ENCODE assay signal across 17 cellular contexts in the genomic region with DNA sequence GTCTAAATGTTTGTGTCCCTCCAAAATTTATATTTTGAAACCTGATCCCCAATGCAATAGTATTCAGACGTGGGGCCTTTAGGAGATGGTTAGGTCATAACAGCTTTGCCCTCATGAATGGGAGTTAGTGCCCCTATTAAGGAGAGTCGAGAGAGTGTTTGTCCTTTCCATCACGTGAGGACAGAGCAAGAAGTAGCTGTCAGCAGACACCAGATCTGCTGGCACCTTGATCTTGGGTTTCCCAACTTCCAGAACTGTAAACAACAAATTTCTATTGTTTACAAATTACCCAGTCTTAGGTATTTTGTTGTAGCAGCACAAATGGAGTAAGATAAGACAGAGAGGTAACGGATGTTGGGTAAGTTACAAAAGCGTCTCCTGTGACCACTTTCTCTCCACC. TPM values are rescaled to one million over a fixed set of nuclear protein-coding genes. Genes with fewer than 3 reads are reported as not detected.
A peak's percentile ranks its signal among the peaks of the same experiment; 100 is the strongest.
DNase-seq lines count a peak whose midpoint lies in the region; ATAC-seq and TF ChIP-seq lines count a peak whose summit lies in the region.
"Had no signal": no experiment of that assay in that cellular context is flagged by ENCODE, and none has a peak within 500 bp of the region (broad histone marks: within the 10 kb centered on the region; RNA-seq: fewer than 3 reads in every experiment).

No MANE protein-coding gene starts in this region.

- no peak overlapping the region for H4K8ac ChIP-seq in trophoblast cell (ENCODE audit: low read depth, low read length)

- H3K4me1 ChIP-seq in HUES48 (ENCODE audit: control insufficient read depth, insufficient read depth, low read length) = peaks cover 21% of the 10 kb centered on the region
- H3K4me1 ChIP-seq in hepatocyte (ENCODE audit: insufficient read depth) = peaks cover 20% of the 10 kb centered on the region
- H3K4me1 ChIP-seq in trophoblast cell (ENCODE audit: control insufficient read depth in 1 of 2, insufficient read depth in 2 of 2, low read length in 2 of 2) = no peaks in the 10 kb centered on the region
- H3K4me1 ChIP-seq: BE2C had no signal

- H3K9me2 ChIP-seq in hepatocyte (replicated peaks; ENCODE audit: insufficient read depth) = no peaks in the 10 kb centered on the region

- H3K4me3 ChIP-seq in HUES48 (ENCODE audit: low read depth, low read length) (no peak overlapping the region), hepatocyte (no peak overlapping the region), trophoblast cell (ENCODE audit: low read depth, low read length) (no peak overlapping the region)
- H3K4me3 ChIP-seq: K562 had no signal

- 50% methylated on average over 5 of the region's 5 CpGs for WGBS in hepatocyte (ENCODE audit: low lambda C conversion rate, missing lambda C conversion rate)
- WGBS in trophoblast cell (ENCODE audit: extremely low coverage, insufficient coverage, insufficient read length) = no CpG with 5 or more reads among the region's 5 CpGs

- H4K91ac ChIP-seq in trophoblast cell (ENCODE audit: low read depth, low read length) = no peak overlapping the region

- H3K4me1 Mint-ChIP-seq in stimulated activated naive B cell treated with anti-CD40 and anti-IgM and Interleukin-4, amounts not matched to agents 10 μg/mL and 1 μg/mL and 100 μg/mL, for 72 hours = no peaks in the 10 kb centered on the region
- H3K4me1 Mint-ChIP-seq: CD4-positive, CD25-positive, alpha-beta regulatory T cell; CD8-positive, alpha-beta memory T cell had no signal

- no peak overlapping the region for H3K14ac ChIP-seq in trophoblast cell (ENCODE audit: low read length)

- H3K36me3 Mint-ChIP-seq in stimulated activated naive B cell treated with anti-CD40 and anti-IgM and Interleukin-4, amounts not matched to agents 10 μg/mL and 1 μg/mL and 100 μg/mL, for 72 hours = peaks cover 0 to 3% of the 10 kb centered on the region in 2 donors
- H3K36me3 Mint-ChIP-seq: CD4-positive, CD25-positive, alpha-beta regulatory T cell; CD8-positive, alpha-beta memory T cell had no signal

- no peak overlapping the region for H3K4me3 Mint-ChIP-seq in stimulated activated naive B cell treated with anti-CD40 and anti-IgM and Interleukin-4, amounts not matched to agents 10 μg/mL and 1 μg/mL and 100 μg/mL, for 72 hours
- H3K4me3 Mint-ChIP-seq: CD4-positive, CD25-positive, alpha-beta regulatory T cell; CD8-positive, alpha-beta memory T cell had no signal

- no peak overlapping the region for H3K4ac ChIP-seq in trophoblast cell (ENCODE audit: low read depth, low read length)

- H3K4me2 ChIP-seq in hepatocyte (no peak overlapping the region), trophoblast cell (ENCODE audit: low read length) (no peak overlapping the region)

- H3K9me3 ChIP-seq in HUES48 (ENCODE audit: control insufficient read depth, insufficient read depth, low read length) (no peaks in the 10 kb centered on the region), hepatocyte (ENCODE audit: low read depth) (no peaks in the 10 kb centered on the region), trophoblast cell (ENCODE audit: insufficient read depth, low read depth, low read length) (peaks cover 2% of the 10 kb centered on the region)
- H3K9me3 ChIP-seq: BE2C had no signal

- H3K9me3 Mint-ChIP-seq in stimulated activated naive B cell treated with anti-CD40 and anti-IgM and Interleukin-4, amounts not matched to agents 10 μg/mL and 1 μg/mL and 100 μg/mL, for 72 hours = peaks cover 2 to 4% of the 10 kb centered on the region in 2 donors

- peaks cover 11 to 21% of the 10 kb centered on the region in 2 donors for H3K27me3 Mint-ChIP-seq in stimulated activated naive B cell treated with anti-CD40 and anti-IgM and Interleukin-4, amounts not matched to agents 10 μg/mL and 1 μg/mL and 100 μg/mL, for 72 hours

- no peaks in the 10 kb centered on the region for H4K20me1 ChIP-seq in hepatocyte (ENCODE audit: insufficient read depth, poor library complexity, severe bottlenecking)

- H3K23ac ChIP-seq in trophoblast cell (ENCODE audit: low read length) = no peak overlapping the region

- no peak overlapping the region for H2BK5ac ChIP-seq in trophoblast cell (ENCODE audit: low read depth, low read length, poor library complexity)

- H2BK12ac ChIP-seq in trophoblast cell (ENCODE audit: low read length) = no peak overlapping the region

- no peaks in the 10 kb centered on the region for H3K79me1 ChIP-seq in trophoblast cell (ENCODE audit: low read length)

- H3K36me3 ChIP-seq in HUES48 (ENCODE audit: control insufficient read depth, insufficient read depth, low read length) (no peaks in the 10 kb centered on the region), hepatocyte (replicated peaks; ENCODE audit: insufficient read depth, low read depth) (no peaks in the 10 kb centered on the region), trophoblast cell (ENCODE audit: control insufficient read depth in 1 of 2, insufficient read depth in 2 of 2, low read length in 2 of 2) (no peaks in the 10 kb centered on the region)
- H3K36me3 ChIP-seq: BE2C had no signal

- H2BK120ac ChIP-seq in trophoblast cell (ENCODE audit: insufficient read depth, low read length, poor library complexity) = no peak overlapping the region

- no peak for ATAC-seq in stimulated activated naive B cell treated with anti-CD40 and anti-IgM and Interleukin-4, amounts not matched to agents 10 μg/mL and 1 μg/mL and 100 μg/mL, for 72 hours (replicated peaks)
- ATAC-seq: K562 had no signal

- H2AK5ac ChIP-seq in trophoblast cell (ENCODE audit: low read length) = no peak overlapping the region

- no peak overlapping the region for H3K18ac ChIP-seq in trophoblast cell (ENCODE audit: low read length)

- no peak overlapping the region for H4K12ac ChIP-seq in trophoblast cell (ENCODE audit: low read depth, low read length)

- peak overlapping the region; percentile 28 for H3K27ac ChIP-seq in HUES48 (ENCODE audit: low read depth, low read length)
- peak overlapping the region; percentile 31 for H3K27ac ChIP-seq in hepatocyte
- no peak overlapping the region for H3K27ac ChIP-seq in trophoblast cell (ENCODE audit: low read depth, low read length)

- H3K79me2 ChIP-seq in hepatocyte (no peaks in the 10 kb centered on the region), trophoblast cell (ENCODE audit: control insufficient read depth, insufficient read depth, low read length, poor library complexity) (no peaks in the 10 kb centered on the region)

- H2AFZ ChIP-seq in hepatocyte = no peak overlapping the region
- no peak overlapping the region for H2AFZ ChIP-seq in trophoblast cell (ENCODE audit: insufficient read depth, low read length, poor library complexity)

- H3K27me3 ChIP-seq in HUES48 (ENCODE audit: control insufficient read depth, insufficient read depth, low read length) (no peaks in the 10 kb centered on the region), hepatocyte (no peaks in the 10 kb centered on the region), trophoblast cell (ENCODE audit: insufficient read depth, low read length) (no peaks in the 10 kb centered on the region)
- H3K27me3 ChIP-seq: BE2C had no signal

- H3K9ac ChIP-seq in HUES48 (ENCODE audit: low read depth, low read length) (no peak overlapping the region), trophoblast cell (ENCODE audit: low read length) (no peak overlapping the region)

- TF ChIP-seq CTCF in hepatocyte (IDR thresholded peaks at IDR 0.05; ENCODE audit: poor library complexity) = no peak

- DNase-seq in hepatocyte (ENCODE audit: low spot score) (no peak), trophoblast cell (peak; percentile 59 to 83), NCI-H510A (lab: John Stamatoyannopoulos, UW) (no peak), GM19240 (ENCODE audit: insufficient read length, low spot score) (no peak)
- DNase-seq in stimulated activated naive B cell treated with anti-CD40 and anti-IgM and Interleukin-4, amounts not matched to agents 10 μg/mL and 1 μg/mL and 100 μg/mL, for 72 hours = no peak
- DNase-seq: ACHN; BE2C; C1 segment of cervical spinal cord; Caco-2; CD4-positive, CD25-positive, alpha-beta regulatory T cell; CD8-positive, alpha-beta memory T cell; GOT3; H9; IMR-90 had no signal

- no peak overlapping the region for H3K27ac Mint-ChIP-seq in stimulated activated naive B cell treated with anti-CD40 and anti-IgM and Interleukin-4, amounts not matched to agents 10 μg/mL and 1 μg/mL and 100 μg/mL, for 72 hours
- H3K27ac Mint-ChIP-seq: CD4-positive, CD25-positive, alpha-beta regulatory T cell had no signal

RNA-seq across cellular contexts. Expression of a gene that starts 46.6 kb away (rescaled TPM):
- total RNA-seq in hepatocyte = 0.84 and 1.6 TPM in 2 replicates
- polyA plus RNA-seq in hepatocyte = 1.1 and 1.6 TPM in 2 replicates
- 1.3 TPM in 2 replicates for polyA plus RNA-seq in trophoblast cell (2013)
- total RNA-seq: Caco-2, HT-29 had no signal

Comparison
In these comparisons a context has a peak if more than half of its experiments do, and no peak if none do; other contexts are left out.
1. DNase-seq: peak in trophoblast cell (2 of 2); none in hepatocyte (single experiment), stimulated activated naive B cell treated with anti-CD40 and anti-IgM and Interleukin-4, amounts not matched to agents 10 μg/mL and 1 μg/mL and 100 μg/mL, for 72 hours (single experiment), NCI-H510A (single experiment) and GM19240 (single experiment).